Comparison of ENCODE assay signal across 16 cellular contexts in the genomic region with DNA sequence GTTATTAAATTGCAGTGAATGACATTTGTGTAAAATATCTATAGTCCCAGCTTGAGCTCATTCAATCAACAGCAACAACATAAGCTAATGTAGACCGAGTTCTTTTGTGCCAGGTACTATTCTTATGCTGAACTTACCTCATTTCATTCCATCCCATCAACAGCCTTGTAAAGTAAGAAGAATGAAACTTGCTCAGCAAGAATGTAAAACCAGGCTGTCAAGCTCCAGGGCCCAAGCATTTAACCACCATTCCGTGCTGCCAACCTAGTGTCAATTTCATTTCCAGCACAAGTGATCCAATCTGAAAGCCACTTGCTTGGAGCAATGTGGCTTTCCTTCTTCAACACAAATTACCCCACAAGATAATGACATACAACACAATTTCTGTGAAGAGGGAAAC. TPM values are rescaled to one million over a fixed set of nuclear protein-coding genes. Genes with fewer than 3 reads are reported as not detected.
DNase-seq lines count a peak whose midpoint lies in the region; ATAC-seq and TF ChIP-seq lines count a peak whose summit lies in the region.
"Had no signal": no experiment of that assay in that cellular context is flagged by ENCODE, and none has a peak within 500 bp of the region (broad histone marks: within the 10 kb centered on the region; RNA-seq: fewer than 3 reads in every experiment).

No MANE protein-coding gene starts in this region.

- intact Hi-C loops in posterior cingulate gyrus (cut with DNase I) = no loop called here

- H3K4me3 Mint-ChIP-seq in endodermal cell = no peak overlapping the region

- no peaks in the 10 kb centered on the region for H3K9me3 ChIP-seq in endodermal cell (ENCODE audit: control insufficient read depth, low read length)
- H3K9me3 ChIP-seq: BLaER1 treated with 17β-estradiol and CSF1 and Interleukin-3, amounts not matched to agents 10 nM and 100 nM had no signal

- H3K27me3 ChIP-seq in endodermal cell (ENCODE audit: control insufficient read depth, insufficient read depth, low read length, poor library complexity, severe bottlenecking) = no peaks in the 10 kb centered on the region
- H3K27me3 ChIP-seq: BLaER1 treated with 17β-estradiol and CSF1 and Interleukin-3, amounts not matched to agents 10 nM and 100 nM had no signal

- no peak for TF ChIP-seq EP300 in Ishikawa (IDR thresholded peaks at IDR 0.05; ENCODE audit: borderline replicate concordance)

- 59 to 83% methylated on average over 1 to 2 of the region's 2 CpGs for WGBS in endodermal cell (ENCODE audit: insufficient coverage in 1 of 2, insufficient read length in 1 of 2), 2 experiments

- H3K9me3 Mint-ChIP-seq in endodermal cell = no peaks in the 10 kb centered on the region

- H3K4me1 Mint-ChIP-seq in endodermal cell = peaks cover 15% of the 10 kb centered on the region

- H3K36me3 ChIP-seq in endodermal cell (ENCODE audit: control insufficient read depth, insufficient read depth, low read length) = no peaks in the 10 kb centered on the region
- H3K36me3 ChIP-seq: BLaER1 treated with 17β-estradiol and CSF1 and Interleukin-3, amounts not matched to agents 10 nM and 100 nM had no signal

- no peak for TF ChIP-seq CTCF in endodermal cell (conservative IDR thresholded peaks at IDR 0.05)

- no peak overlapping the region for H3K27ac ChIP-seq in endodermal cell (ENCODE audit: low read depth, low read length)
- H3K27ac ChIP-seq: BLaER1 treated with 17β-estradiol and CSF1 and Interleukin-3, amounts not matched to agents 10 nM and 100 nM had no signal

- peak overlapping the region; percentile 32 for H3K27ac Mint-ChIP-seq in endodermal cell

- H3K36me3 Mint-ChIP-seq in endodermal cell (ENCODE audit: low read depth) = no peaks in the 10 kb centered on the region

- no peak overlapping the region for H3K9ac ChIP-seq in endodermal cell (ENCODE audit: extremely low read depth, low read length, poor library complexity, severe bottlenecking)
- H3K9ac ChIP-seq: BLaER1 treated with 17β-estradiol and CSF1 and Interleukin-3, amounts not matched to agents 10 nM and 100 nM had no signal

- DNase-seq in ELF-1 (ENCODE audit: low read depth, low spot score) = peak; percentile 70
- DNase-seq in endodermal cell = no peak
- peak; percentile 62 for DNase-seq in islet precursor cell
- DNase-seq in DMS79 treated with DMSO at 0.1 percent for 48 hours (lab: John Stamatoyannopoulos, UW) = no peak
- no peak for DNase-seq in posterior cingulate gyrus
- DNase-seq: MM.1S, NCI-H1105, NCI-H187, NCI-H69, RPMI8226, SIG-M5 had no signal

- H3K27me3 Mint-ChIP-seq in endodermal cell (ENCODE audit: insufficient read depth) = no peaks in the 10 kb centered on the region

- H3K4me3 ChIP-seq in endodermal cell (ENCODE audit: low read length) = no peak overlapping the region
- H3K4me3 ChIP-seq: BLaER1 treated with 17β-estradiol and CSF1 and Interleukin-3, amounts not matched to agents 10 nM and 100 nM had no signal

- ATAC-seq in HG02642 (IDR thresholded peaks at IDR 0.05; ENCODE audit: poor library complexity, unreplicated experiment) = no peak
- no peak for ATAC-seq in GM21360 (IDR thresholded peaks at IDR 0.05; ENCODE audit: unreplicated experiment)

- no peaks in the 10 kb centered on the region for H3K4me1 ChIP-seq in endodermal cell (ENCODE audit: control insufficient read depth, insufficient read depth, low read length)

- no peak for TF ChIP-seq RAD21 in Ishikawa (IDR thresholded peaks at IDR 0.05; ENCODE audit: low read depth)

TF ChIP-seq in Ishikawa, 13 proteins besides CTCF, POLR2A, EP300 and RAD21:
- TF ChIP-seq CREB1 (IDR thresholded peaks at IDR 0.05; ENCODE audit: low read depth) (no peak), TEAD4 (IDR thresholded peaks at IDR 0.05) (peak; percentile 63; the same call in 1 of the 2 replicates)
- TF ChIP-seq, protein P1, sequence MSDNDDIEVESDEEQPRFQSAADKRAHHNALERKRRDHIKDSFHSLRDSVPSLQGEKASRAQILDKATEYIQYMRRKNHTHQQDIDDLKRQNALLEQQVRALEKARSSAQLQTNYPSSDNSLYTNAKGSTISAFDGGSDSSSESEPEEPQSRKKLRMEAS (IDR thresholded peaks at IDR 0.05) = no peak; the same call in 1 of the 2 replicates
TF ChIP-seq in Ishikawa: peak in this region for 1.

RNA-seq across cellular contexts. Expression of a gene that starts 36.6 kb away (rescaled TPM):
- 1 to 10 TPM; 1.2 to 3.9 TPM for total RNA-seq in endodermal cell
- 0.89 TPM for polyA plus RNA-seq in endodermal cell (2013, experiment 1 of 2)
- 0.66 TPM for polyA plus RNA-seq in endodermal cell (2013, experiment 2 of 2)
- total RNA-seq: Daoy had no signal

Comparison
In these comparisons a context has a peak if more than half of its experiments do, and no peak if none do; other contexts are left out.
1. DNase-seq: peak in ELF-1 (single experiment) and islet precursor cell (single experiment); none in endodermal cell (single experiment), DMS79 treated with DMSO at 0.1 percent for 48 hours (single experiment) and posterior cingulate gyrus (0 of 10).